8 cellular contexts compared by ENCODE assay signal in genomic region chr11:10322830-10323792, GRCh38. TPM values are rescaled to one million over a fixed set of nuclear protein-coding genes. Genes with fewer than 3 reads are reported as not detected.
DNase-seq lines count a peak whose midpoint lies in the region; ATAC-seq and TF ChIP-seq lines count a peak whose summit lies in the region.

No MANE protein-coding gene starts in this region.

- peak; percentile 71 for DNase-seq in AG20443 (ENCODE audit: low spot score)
- DNase-seq in NCI-H1930 (lab: John Stamatoyannopoulos, UW) = peak; percentile 17 to 18
- peak; percentile 94 for DNase-seq in dedifferentiated amniotic fluid mesenchymal stem cell (ENCODE audit: extremely low spot score)
- DNase-seq in lung microvascular endothelial cell (ENCODE audit: low read depth in 2 of 2) = peak; percentile 84 to 89
- peak; percentile 90 for DNase-seq in stromal cell of bone marrow (ENCODE audit: low read depth)

- peak overlapping the region; percentile 42; the same call in 1 of the 2 replicates for H3K27ac ChIP-seq in VCaP

- TF ChIP-seq CTCF in VCaP (conservative IDR thresholded peaks at IDR 0.05) = peak; percentile 70

- peak; percentile 56 for ATAC-seq in GM19035 (IDR thresholded peaks at IDR 0.05; ENCODE audit: unreplicated experiment)
- ATAC-seq in GM19467 (IDR thresholded peaks at IDR 0.05; ENCODE audit: unreplicated experiment) = no peak

RNA-seq across cellular contexts. Expression of gene ADM, which starts 18.2 kb away (rescaled TPM):
- total RNA-seq in lung microvascular endothelial cell = 167 and 785 TPM in 2 replicates

RNA-seq across cellular contexts. Expression of gene SBF2, which starts 29.1 kb away (rescaled TPM):
- total RNA-seq in lung microvascular endothelial cell = 26.6 and 50.8 TPM in 2 replicates

Comparison
In these comparisons a context has a peak if more than half of its experiments do, and no peak if none do; other contexts are left out.
1. DNase-seq: peak in every context shown above with its lines; median percentile 94 in dedifferentiated amniotic fluid mesenchymal stem cell; 90 in stromal cell of bone marrow; 86 in lung microvascular endothelial cell; 71 in AG20443; 18 in NCI-H1930.